8 cellular contexts compared by ENCODE assay signal in the genomic region with DNA sequence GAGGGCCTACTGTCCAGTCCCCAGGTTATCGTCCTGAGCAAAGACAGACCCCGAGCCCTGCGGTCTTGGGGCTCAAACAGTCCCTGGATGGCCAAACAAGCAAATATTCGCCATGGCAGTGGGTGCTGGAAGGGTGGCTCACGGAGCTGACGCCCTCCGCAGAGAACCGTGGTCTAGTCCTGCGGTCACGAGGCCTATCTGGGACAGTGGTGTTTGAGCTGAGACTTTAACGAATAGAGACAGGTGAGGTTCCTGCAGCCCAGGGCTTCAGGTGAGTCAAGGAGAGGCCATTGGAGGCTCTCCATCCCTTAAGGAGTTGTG. TPM values are rescaled to one million over a fixed set of nuclear protein-coding genes. Genes with fewer than 3 reads are reported as not detected.
DNase-seq lines count a peak whose midpoint lies in the region; ATAC-seq and TF ChIP-seq lines count a peak whose summit lies in the region.

No MANE protein-coding gene starts in this region.

- H3K9me3 Mint-ChIP-seq in Calu3 (ENCODE audit: low read depth, unreplicated experiment), result no peaks in the 10 kb centered on the region
- H3K9me3 Mint-ChIP-seq in effector memory CD8-positive, alpha-beta T cell, result no peaks in the 10 kb centered on the region
- H3K9me3 Mint-ChIP-seq in nephron progenitor cell, result peaks cover 26% of the 10 kb centered on the region

- peak; percentile 27 for ATAC-seq in effector memory CD8-positive, alpha-beta T cell (replicated peaks)

- no TSS peak for BruUV-seq in Calu3 (replicated peaks; lab: Mats Ljungman, UMichigan)

- peak overlapping the region; percentile 84 for H3K4me3 ChIP-seq in OCI-LY1 (ENCODE audit: low read depth, low read length, poor library complexity, severe bottlenecking)

- H3K4me3 Mint-ChIP-seq in Calu3 (ENCODE audit: low read depth, unreplicated experiment) (peak overlapping the region; percentile 70), nephron progenitor cell (peak overlapping the region; percentile 78)
- peak overlapping the region; percentile 81 for H3K4me3 Mint-ChIP-seq in effector memory CD8-positive, alpha-beta T cell

- H3K27me3 ChIP-seq in OCI-LY1 (ENCODE audit: insufficient read depth, low read length), result no peaks in the 10 kb centered on the region

- no peaks in the 10 kb centered on the region for H3K9me2 ChIP-seq in OCI-LY1 (ENCODE audit: low read depth, low read length)

- peak overlapping the region; percentile 4; the same call in 1 of the 2 replicates for H2AFZ ChIP-seq in OCI-LY1 (ENCODE audit: low read length)

- peaks cover 7% of the 10 kb centered on the region; the same call in 1 of the 2 replicates for H3K79me2 ChIP-seq in OCI-LY1 (ENCODE audit: insufficient read depth, low read length)

- intact Hi-C loops in Calu3 (cut with micrococcal nuclease; ENCODE audit: unreplicated experiment), result no loop called here

- peak overlapping the region; percentile 63 for H3K27ac ChIP-seq in OCI-LY1 (ENCODE audit: low read depth, low read length, poor library complexity, severe bottlenecking)

- H3K4me2 ChIP-seq in OCI-LY1 (ENCODE audit: low read length), result peak overlapping the region; percentile 92

- H3K9me3 ChIP-seq in OCI-LY1 (ENCODE audit: low read length), result no peaks in the 10 kb centered on the region

- TF ChIP-seq CTCF in Calu3 (IDR thresholded peaks at IDR 0.05; ENCODE audit: unreplicated experiment) (no peak), OCI-LY1 (IDR thresholded peaks at IDR 0.05; ENCODE audit: low read length) (no peak), nephron progenitor cell (IDR thresholded peaks at IDR 0.05) (no peak)

- H3K27me3 Mint-ChIP-seq in Calu3 (ENCODE audit: unreplicated experiment), result no peaks in the 10 kb centered on the region
- H3K27me3 Mint-ChIP-seq in effector memory CD8-positive, alpha-beta T cell, result no peaks in the 10 kb centered on the region
- no peaks in the 10 kb centered on the region for H3K27me3 Mint-ChIP-seq in nephron progenitor cell (ENCODE audit: low read depth, poor library complexity)

- peak overlapping the region; percentile 88 for H3K9ac ChIP-seq in OCI-LY1 (ENCODE audit: low read length)

- DNase-seq in Calu3, result no peak
- DNase-seq in effector memory CD8-positive, alpha-beta T cell, result peak in 2 of 3 experiments; percentile 18 to 23
- DNase-seq in nephron progenitor cell, result no peak
- DNase-seq in SHP77 (lab: John Stamatoyannopoulos, UW), result no peak
- DNase-seq in kidney tubule cell (ENCODE audit: low spot score), result no peak
- DNase-seq in DMS 273 treated with DMSO at 0.1 percent for 48 hours (lab: John Stamatoyannopoulos, UW), result no peak
- no peak for DNase-seq in NCI-H1694 (lab: John Stamatoyannopoulos, UW)

- H3K36me3 ChIP-seq in OCI-LY1 (ENCODE audit: insufficient read depth, low read length), result peaks cover 4% of the 10 kb centered on the region; the same call in 1 of the 2 replicates

- H3K36me3 Mint-ChIP-seq in Calu3 (ENCODE audit: insufficient read depth, unreplicated experiment), result peaks cover 17% of the 10 kb centered on the region
- H3K36me3 Mint-ChIP-seq in effector memory CD8-positive, alpha-beta T cell (ENCODE audit: insufficient read depth), result peaks cover 13% of the 10 kb centered on the region
- peaks cover 35% of the 10 kb centered on the region for H3K36me3 Mint-ChIP-seq in nephron progenitor cell (ENCODE audit: low read depth)

- H4K20me1 ChIP-seq in OCI-LY1 (ENCODE audit: insufficient read depth, low read length), result no peaks in the 10 kb centered on the region

- no peaks in the 10 kb centered on the region for H3F3A ChIP-seq in OCI-LY1 (ENCODE audit: insufficient read depth, low read length)

- H3K4me1 Mint-ChIP-seq in Calu3 (ENCODE audit: low read depth, unreplicated experiment) (peaks cover 22% of the 10 kb centered on the region), nephron progenitor cell (peaks cover 49% of the 10 kb centered on the region)
- H3K4me1 Mint-ChIP-seq in effector memory CD8-positive, alpha-beta T cell (ENCODE audit: low read depth in 2 of 2), result peaks cover 40 to 59% of the 10 kb centered on the region in 2 donors

- CTCF ChIA-PET in Calu3 (lab: Charles Lee), result no interaction called here

- peaks cover 52% of the 10 kb centered on the region for H3K4me1 ChIP-seq in OCI-LY1 (ENCODE audit: insufficient read depth, low read length, severe bottlenecking)

- H3K27ac Mint-ChIP-seq in Calu3 (ENCODE audit: unreplicated experiment) (peak overlapping the region; percentile 52), nephron progenitor cell (peak overlapping the region; percentile 75)
- H3K27ac Mint-ChIP-seq in effector memory CD8-positive, alpha-beta T cell, result peak overlapping the region; percentile 86 to 92

RNA-seq across cellular contexts. Expression of a gene that starts 0.4 kb away (rescaled TPM):
- 49.5 and 56.6 TPM in 2 replicates for total RNA-seq in Calu3 (2022)

Comparison
In these comparisons a context has a peak if more than half of its experiments do, and no peak if none do; other contexts are left out.
1. DNase-seq: peak in effector memory CD8-positive, alpha-beta T cell (2 of 3); none in Calu3 (single experiment), nephron progenitor cell (single experiment), SHP77 (0 of 2), kidney tubule cell (single experiment), DMS 273 treated with DMSO at 0.1 percent for 48 hours (single experiment) and NCI-H1694 (single experiment).
2. Peak in every context shown above with its lines, with median percentiles within 50 percentile points of each other: H3K27ac Mint-ChIP-seq and H3K4me3 Mint-ChIP-seq.